ENCODE assay signal across 1 cellular context in genomic region chrX:153927936-153928760, GRCh38.
TF ChIP-seq lines count a peak whose summit lies in the region.

No MANE protein-coding gene starts in this region.

TF ChIP-seq in HEK293, 187 proteins besides CTCF, POLR2A, EP300 and RAD21 (continued from another document):
- TF ChIP-seq ZNF621 (tag by site-specific recombination; IDR thresholded peaks at IDR 0.05): no peak
- no peak for TF ChIP-seq ZSCAN18 (tag by site-specific recombination; IDR thresholded peaks at IDR 0.05)
- TF ChIP-seq ZNF239 (tag by site-specific recombination; IDR thresholded peaks at IDR 0.05): no peak
- no peak for TF ChIP-seq ZNF791 (tag by site-specific recombination; IDR thresholded peaks at IDR 0.05)
- TF ChIP-seq ZXDB (tag by site-specific recombination; IDR thresholded peaks at IDR 0.05): peak; percentile 50
- TF ChIP-seq REPIN1 (tag by site-specific recombination; IDR thresholded peaks at IDR 0.05; ENCODE audit: low read depth): no peak
- peak; percentile 6; the same call in 1 of the 2 replicates for TF ChIP-seq PRDM1 (tag by site-specific recombination; IDR thresholded peaks at IDR 0.05)
- TF ChIP-seq ZNF664 (tag by site-specific recombination; IDR thresholded peaks at IDR 0.05): no peak
- TF ChIP-seq ZSCAN4 (tag by site-specific recombination; IDR thresholded peaks at IDR 0.05): no peak
- TF ChIP-seq ZNF596 (tag by site-specific recombination; IDR thresholded peaks at IDR 0.05): peak; percentile 71; the same call in 1 of the 2 replicates
- no peak for TF ChIP-seq ZNF521 (tag by site-specific recombination; IDR thresholded peaks at IDR 0.05)
- peak; percentile 51 for TF ChIP-seq GLIS1 (tag by site-specific recombination; IDR thresholded peaks at IDR 0.05)
- no peak for TF ChIP-seq ZNF174 (tag by site-specific recombination; IDR thresholded peaks at IDR 0.05)
- TF ChIP-seq ZNF704 (tag by site-specific recombination; IDR thresholded peaks at IDR 0.05): no peak
- TF ChIP-seq ZNF214 (tag by site-specific recombination; IDR thresholded peaks at IDR 0.05; ENCODE audit: borderline replicate concordance): no peak
- peak; percentile 28; the same call in 1 of the 2 replicates for TF ChIP-seq KLF7 (tag by site-specific recombination; IDR thresholded peaks at IDR 0.05; ENCODE audit: borderline replicate concordance)
- no peak; the same call in 1 of the 2 replicates for TF ChIP-seq ZBTB44 (tag by site-specific recombination; IDR thresholded peaks at IDR 0.05)
- TF ChIP-seq ZNF843 (tag by site-specific recombination; IDR thresholded peaks at IDR 0.05): peak; percentile 31; the same call in 1 of the 2 replicates
- TF ChIP-seq ZSCAN30 (tag by site-specific recombination; IDR thresholded peaks at IDR 0.05): peak; percentile 92
- no peak for TF ChIP-seq ZNF366 (tag by site-specific recombination; conservative IDR thresholded peaks at IDR 0.05)
- TF ChIP-seq ZNF610 (tag by site-specific recombination; IDR thresholded peaks at IDR 0.05; ENCODE audit: borderline replicate concordance): no peak
- no peak for TF ChIP-seq ZNF133 (tag by site-specific recombination; IDR thresholded peaks at IDR 0.05)
- TF ChIP-seq ZNF433 (tag by site-specific recombination; IDR thresholded peaks at IDR 0.05; ENCODE audit: low read depth): no peak
- 0 out of 2 replicates have a peak, but pooled peaks have one; percentile 54 for TF ChIP-seq ZFP69B (tag by site-specific recombination; IDR thresholded peaks at IDR 0.05)
- TF ChIP-seq ZNF837 (tag by site-specific recombination; IDR thresholded peaks at IDR 0.05): no peak
- TF ChIP-seq PRDM2 (tag by site-specific recombination; IDR thresholded peaks at IDR 0.05; ENCODE audit: borderline replicate concordance): no peak
- TF ChIP-seq ZNF335 (tag by site-specific recombination; conservative IDR thresholded peaks at IDR 0.05): peak; percentile 79
- peak; percentile 94 for TF ChIP-seq ZBTB20 (tag by site-specific recombination; IDR thresholded peaks at IDR 0.05)
- peak; percentile 10; the same call in 1 of the 2 replicates for TF ChIP-seq ZNF518A (tag by site-specific recombination; conservative IDR thresholded peaks at IDR 0.05; ENCODE audit: low read depth)
- TF ChIP-seq ZNF654 (tag by site-specific recombination; IDR thresholded peaks at IDR 0.05; ENCODE audit: low read depth): no peak
- TF ChIP-seq TCF7L2 (IDR thresholded peaks at IDR 0.05; ENCODE audit: borderline replicate concordance, low read depth, low read length): no peak
- TF ChIP-seq SALL2 (tag by site-specific recombination; IDR thresholded peaks at IDR 0.05; ENCODE audit: borderline replicate concordance): no peak
- TF ChIP-seq EGR2 (tag by site-specific recombination; IDR thresholded peaks at IDR 0.05; ENCODE audit: low read depth): peak; percentile 90
- TF ChIP-seq ZNF324 (tag by site-specific recombination; IDR thresholded peaks at IDR 0.05): no peak
- TF ChIP-seq MYNN (tag by site-specific recombination; IDR thresholded peaks at IDR 0.05; ENCODE audit: borderline replicate concordance): no peak
- no peak for TF ChIP-seq PRDM4 (tag by site-specific recombination; IDR thresholded peaks at IDR 0.05)
TF ChIP-seq in HEK293: peak in this region for 54.
